Comparison of ENCODE assay signal across 8 cellular contexts in genomic region chr19:12676384-12676792, GRCh38. TPM values are rescaled to one million over a fixed set of nuclear protein-coding genes. Genes with fewer than 3 reads are reported as not detected.
DNase-seq lines count a peak whose midpoint lies in the region; ATAC-seq and TF ChIP-seq lines count a peak whose summit lies in the region.

No MANE protein-coding gene starts in this region.

- H2AFZ ChIP-seq in SU-DHL-6 (ENCODE audit: low read depth, low read length, severe bottlenecking) = no peak overlapping the region

- H3K27ac ChIP-seq in SU-DHL-6 (ENCODE audit: low read depth, low read length) = no peak overlapping the region

- TF ChIP-seq CTCF in SU-DHL-6 (IDR thresholded peaks at IDR 0.05; ENCODE audit: insufficient read depth, low read length, poor library complexity, severe bottlenecking) (peak; percentile 82), retinal pigment epithelial cell (conservative IDR thresholded peaks at IDR 0.05; ENCODE audit: low read depth, low read length) (peak; percentile 92)

- peak; percentile 23 for DNase-seq in GF-D8 (lab: John Stamatoyannopoulos, UW)
- DNase-seq in MV-4-11 (lab: John Stamatoyannopoulos, UW) = peak; percentile 76
- DNase-seq in cardiac septum (ENCODE audit: low spot score) = peak; percentile 92
- no peak for DNase-seq in retinal pigment epithelial cell (ENCODE audit: low read depth)

- H3K79me2 ChIP-seq in SU-DHL-6 (ENCODE audit: insufficient read depth, low read length) = peaks cover 16% of the 10 kb centered on the region

- H3K9ac ChIP-seq in SU-DHL-6 (ENCODE audit: low read length) = no peak overlapping the region

- H3K36me3 ChIP-seq in SU-DHL-6 (ENCODE audit: low read length) = no peaks in the 10 kb centered on the region; the same call in 1 of the 2 replicates

- H3K36me3 Mint-ChIP-seq in activated naive CD8-positive, alpha-beta T cell = peaks cover 8% of the 10 kb centered on the region

- H3K9me3 ChIP-seq in SU-DHL-6 (ENCODE audit: insufficient read depth, low read length) = no peaks in the 10 kb centered on the region

- peaks cover 32% of the 10 kb centered on the region for H3K4me1 Mint-ChIP-seq in activated naive CD8-positive, alpha-beta T cell (ENCODE audit: low read depth)

- ATAC-seq in HG03196 (IDR thresholded peaks at IDR 0.05; ENCODE audit: unreplicated experiment) (no peak), GM19351 (IDR thresholded peaks at IDR 0.05; ENCODE audit: unreplicated experiment) (no peak)

- H3K4me3 ChIP-seq in SU-DHL-6 (ENCODE audit: insufficient read depth, low read length, poor library complexity, severe bottlenecking) = no peak overlapping the region
- H3K4me3 ChIP-seq in retinal pigment epithelial cell (ENCODE audit: low read length) = no peak overlapping the region

- no peaks in the 10 kb centered on the region for H3K27me3 ChIP-seq in SU-DHL-6 (ENCODE audit: low read length)

- H3K4me2 ChIP-seq in SU-DHL-6 (ENCODE audit: low read depth, low read length, poor library complexity, severe bottlenecking) = no peak overlapping the region

- peak overlapping the region; percentile 23 for H3K27ac Mint-ChIP-seq in activated naive CD8-positive, alpha-beta T cell

- H3K27me3 Mint-ChIP-seq in activated naive CD8-positive, alpha-beta T cell = no peaks in the 10 kb centered on the region

- H3K9me2 ChIP-seq in SU-DHL-6 (replicated peaks; ENCODE audit: insufficient read depth, low read length) = no peaks in the 10 kb centered on the region

- peaks cover 11% of the 10 kb centered on the region for H3F3A ChIP-seq in SU-DHL-6 (ENCODE audit: insufficient read depth)

- no peak overlapping the region for H3K4me3 Mint-ChIP-seq in activated naive CD8-positive, alpha-beta T cell

- intact Hi-C loops in cardiac septum (cut with DNase I) = loop anchor here (10.0 kb wide), 1 partner anchor 168 kb away; no protein-coding TSS in a partner anchor

- peaks cover 3% of the 10 kb centered on the region; the same call in 1 of the 2 replicates for H4K20me1 ChIP-seq in SU-DHL-6 (ENCODE audit: low read depth, low read length)

- H3K9me3 Mint-ChIP-seq in activated naive CD8-positive, alpha-beta T cell (ENCODE audit: low read depth) = no peaks in the 10 kb centered on the region

RNA-seq across cellular contexts. Expression of gene DHPS, which starts 5.3 kb away (rescaled TPM):
- total RNA-seq in cardiac septum = 49.0 TPM

RNA-seq across cellular contexts. Expression of gene WDR83, which starts 9.8 kb away (rescaled TPM):
- 10.0 TPM for total RNA-seq in cardiac septum

RNA-seq across cellular contexts. Expression of gene MAN2B1, which starts 9.8 kb away (rescaled TPM):
- 20.6 TPM for total RNA-seq in cardiac septum

RNA-seq across cellular contexts. Expression of gene GNG14, which starts 11.4 kb away (rescaled TPM):
- total RNA-seq in cardiac septum = not detected

RNA-seq across cellular contexts. Expression of gene FBXW9, which starts 20.0 kb away (rescaled TPM):
- total RNA-seq in cardiac septum = 2.2 TPM
